16 cellular contexts compared by ENCODE assay signal in genomic region chr1:222233441-222234180, GRCh38.
"Had no signal": no experiment of that assay in that cellular context is flagged by ENCODE, and none has a peak within 500 bp of the region (broad histone marks: within the 10 kb centered on the region; RNA-seq: fewer than 3 reads in every experiment).

No MANE protein-coding gene starts in this region.

- ATAC-seq: activated T-cell treated with anti-CD3 and anti-CD28 coated beads, Interleukin-2, amount 50 U/mL, for 4 hours; left lung; naive thymus-derived CD4-positive, alpha-beta T cell; pancreas; stimulated activated naive CD8-positive, alpha-beta T cell treated with anti-CD3 and anti-CD28 coated beads, Interleukin-15, amount 100 ng/mL, for 72 hours; T-helper 17 cell; upper lobe of right lung had no signal

- H3K4me3 ChIP-seq: left lung, pancreas, sigmoid colon, upper lobe of right lung had no signal

- H3K27me3 ChIP-seq: left lung, pancreas, sigmoid colon, upper lobe of right lung had no signal

- DNase-seq: activated CD4-positive, alpha-beta memory T cell treated with anti-CD3 and anti-CD28 coated beads, Interleukin-2, amount 10 ng/mL, durations not matched to agents 7 days and 5 days; activated CD4-positive, alpha-beta T cell treated with anti-CD3 and anti-CD28 coated beads for 4 hours; activated effector memory CD4-positive, alpha-beta T cell treated with anti-CD3 and anti-CD28 coated beads, Interleukin-2, amount 50 U/mL, for 16 hours; activated T-cell treated with anti-CD3 and anti-CD28 coated beads, Interleukin-2, amount 50 U/mL, for 4 hours; dermis blood vessel endothelial cell; hypothalamus; kidney; left lung; mammary epithelial cell; naive thymus-derived CD4-positive, alpha-beta T cell; pancreas; sigmoid colon; stimulated activated CD4-positive, alpha-beta T cell treated with anti-CD3 and anti-CD28 coated beads, Interleukin-1b, Interleukin-23, amount 100 ng/mL, for 48 hours; stimulated activated naive CD8-positive, alpha-beta T cell treated with anti-CD3 and anti-CD28 coated beads, Interleukin-15, amount 100 ng/mL, for 72 hours; T-helper 17 cell; upper lobe of right lung had no signal

- H3K4me1 ChIP-seq: left lung, pancreas, sigmoid colon, upper lobe of right lung had no signal

- H3K27ac ChIP-seq: left lung, pancreas, sigmoid colon, upper lobe of right lung had no signal

- H3K36me3 ChIP-seq: left lung, pancreas, sigmoid colon, upper lobe of right lung had no signal

- H3K9me3 ChIP-seq: left lung, pancreas, sigmoid colon, upper lobe of right lung had no signal
